ENCODE assay signal across 1 cellular context in the genomic region with DNA sequence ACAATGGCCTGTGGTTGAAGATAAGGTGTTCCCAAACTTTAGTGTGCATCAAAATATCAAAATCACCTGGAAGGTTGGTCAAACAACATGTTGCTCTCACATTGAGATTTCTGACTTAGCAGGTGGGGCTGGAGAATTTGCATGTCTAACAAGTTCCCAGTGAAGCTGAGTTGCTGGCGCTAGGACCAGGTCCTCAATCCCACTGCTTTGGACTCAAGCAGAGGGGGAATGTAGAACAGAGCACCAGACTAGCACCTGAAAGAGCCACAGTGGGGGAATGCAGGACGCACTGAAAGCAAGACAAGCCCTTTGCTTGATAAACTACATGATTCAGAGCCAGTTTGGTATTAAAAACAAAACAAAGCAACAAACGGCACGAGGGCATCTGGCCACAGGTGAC.
TF ChIP-seq lines count a peak whose summit lies in the region.

No MANE protein-coding gene starts in this region.

TF ChIP-seq in HEK293, 187 proteins besides CTCF, POLR2A, EP300 and RAD21 (continued from another document):
- TF ChIP-seq, protein P1, sequence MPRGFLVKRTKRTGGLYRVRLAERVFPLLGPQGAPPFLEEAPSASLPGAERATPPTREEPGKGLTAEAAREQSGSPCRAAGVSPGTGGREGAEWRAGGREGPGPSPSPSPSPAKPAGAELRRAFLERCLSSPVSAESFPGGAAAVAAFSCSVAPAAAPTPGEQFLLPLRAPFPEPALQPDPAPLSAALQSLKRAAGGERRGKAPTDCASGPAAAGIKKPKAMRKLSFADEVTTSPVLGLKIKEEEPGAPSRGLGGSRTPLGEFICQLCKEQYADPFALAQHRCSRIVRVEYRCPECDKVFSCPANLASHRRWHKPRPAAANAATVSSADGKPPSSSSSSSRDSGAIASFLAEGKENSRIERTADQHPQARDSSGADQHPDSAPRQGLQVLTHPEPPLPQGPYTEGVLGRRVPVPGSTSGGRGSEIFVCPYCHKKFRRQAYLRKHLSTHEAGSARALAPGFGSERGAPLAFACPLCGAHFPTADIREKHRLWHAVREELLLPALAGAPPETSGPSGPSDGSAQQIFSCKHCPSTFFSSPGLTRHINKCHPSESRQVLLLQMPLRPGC (tag by site-specific recombination; IDR thresholded peaks at IDR 0.05) = 0 out of 2 replicates have a peak, but pooled peaks have one; percentile 23
- TF ChIP-seq, protein P2, sequence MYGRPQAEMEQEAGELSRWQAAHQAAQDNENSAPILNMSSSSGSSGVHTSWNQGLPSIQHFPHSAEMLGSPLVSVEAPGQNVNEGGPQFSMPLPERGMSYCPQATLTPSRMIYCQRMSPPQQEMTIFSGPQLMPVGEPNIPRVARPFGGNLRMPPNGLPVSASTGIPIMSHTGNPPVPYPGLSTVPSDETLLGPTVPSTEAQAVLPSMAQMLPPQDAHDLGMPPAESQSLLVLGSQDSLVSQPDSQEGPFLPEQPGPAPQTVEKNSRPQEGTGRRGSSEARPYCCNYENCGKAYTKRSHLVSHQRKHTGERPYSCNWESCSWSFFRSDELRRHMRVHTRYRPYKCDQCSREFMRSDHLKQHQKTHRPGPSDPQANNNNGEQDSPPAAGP (tag by site-specific recombination; IDR thresholded peaks at IDR 0.05) = no peak
- TF ChIP-seq, protein P3, sequence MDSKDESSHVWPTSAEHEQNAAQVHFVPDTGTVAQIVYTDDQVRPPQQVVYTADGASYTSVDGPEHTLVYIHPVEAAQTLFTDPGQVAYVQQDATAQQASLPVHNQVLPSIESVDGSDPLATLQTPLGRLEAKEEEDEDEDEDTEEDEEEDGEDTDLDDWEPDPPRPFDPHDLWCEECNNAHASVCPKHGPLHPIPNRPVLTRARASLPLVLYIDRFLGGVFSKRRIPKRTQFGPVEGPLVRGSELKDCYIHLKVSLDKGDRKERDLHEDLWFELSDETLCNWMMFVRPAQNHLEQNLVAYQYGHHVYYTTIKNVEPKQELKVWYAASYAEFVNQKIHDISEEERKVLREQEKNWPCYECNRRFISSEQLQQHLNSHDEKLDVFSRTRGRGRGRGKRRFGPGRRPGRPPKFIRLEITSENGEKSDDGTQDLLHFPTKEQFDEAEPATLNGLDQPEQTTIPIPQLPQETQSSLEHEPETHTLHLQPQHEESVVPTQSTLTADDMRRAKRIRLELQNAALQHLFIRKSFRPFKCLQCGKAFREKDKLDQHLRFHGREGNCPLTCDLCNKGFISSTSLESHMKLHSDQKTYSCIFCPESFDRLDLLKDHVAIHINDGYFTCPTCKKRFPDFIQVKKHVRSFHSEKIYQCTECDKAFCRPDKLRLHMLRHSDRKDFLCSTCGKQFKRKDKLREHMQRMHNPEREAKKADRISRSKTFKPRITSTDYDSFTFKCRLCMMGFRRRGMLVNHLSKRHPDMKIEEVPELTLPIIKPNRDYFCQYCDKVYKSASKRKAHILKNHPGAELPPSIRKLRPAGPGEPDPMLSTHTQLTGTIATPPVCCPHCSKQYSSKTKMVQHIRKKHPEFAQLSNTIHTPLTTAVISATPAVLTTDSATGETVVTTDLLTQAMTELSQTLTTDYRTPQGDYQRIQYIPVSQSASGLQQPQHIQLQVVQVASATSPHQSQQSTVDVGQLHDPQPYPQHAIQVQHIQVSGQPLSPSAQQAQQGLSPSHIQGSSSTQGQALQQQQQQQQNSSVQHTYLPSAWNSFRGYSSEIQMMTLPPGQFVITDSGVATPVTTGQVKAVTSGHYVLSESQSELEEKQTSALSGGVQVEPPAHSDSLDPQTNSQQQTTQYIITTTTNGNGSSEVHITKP (tag by site-specific recombination; IDR thresholded peaks at IDR 0.05) = no peak
- TF ChIP-seq ZNF514 (tag by site-specific recombination; IDR thresholded peaks at IDR 0.05) = no peak
- TF ChIP-seq, protein P4, sequence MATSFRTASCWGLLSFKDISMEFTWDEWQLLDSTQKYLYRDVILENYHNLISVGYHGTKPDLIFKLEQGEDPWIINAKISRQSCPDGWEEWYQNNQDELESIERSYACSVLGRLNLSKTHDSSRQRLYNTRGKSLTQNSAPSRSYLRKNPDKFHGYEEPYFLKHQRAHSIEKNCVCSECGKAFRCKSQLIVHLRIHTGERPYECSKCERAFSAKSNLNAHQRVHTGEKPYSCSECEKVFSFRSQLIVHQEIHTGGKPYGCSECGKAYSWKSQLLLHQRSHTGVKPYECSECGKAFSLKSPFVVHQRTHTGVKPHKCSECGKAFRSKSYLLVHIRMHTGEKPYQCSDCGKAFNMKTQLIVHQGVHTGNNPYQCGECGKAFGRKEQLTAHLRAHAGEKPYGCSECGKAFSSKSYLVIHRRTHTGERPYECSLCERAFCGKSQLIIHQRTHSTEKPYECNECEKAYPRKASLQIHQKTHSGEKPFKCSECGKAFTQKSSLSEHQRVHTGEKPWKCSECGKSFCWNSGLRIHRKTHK (tag by site-specific recombination; IDR thresholded peaks at IDR 0.05) = no peak
